In the genomic region with DNA sequence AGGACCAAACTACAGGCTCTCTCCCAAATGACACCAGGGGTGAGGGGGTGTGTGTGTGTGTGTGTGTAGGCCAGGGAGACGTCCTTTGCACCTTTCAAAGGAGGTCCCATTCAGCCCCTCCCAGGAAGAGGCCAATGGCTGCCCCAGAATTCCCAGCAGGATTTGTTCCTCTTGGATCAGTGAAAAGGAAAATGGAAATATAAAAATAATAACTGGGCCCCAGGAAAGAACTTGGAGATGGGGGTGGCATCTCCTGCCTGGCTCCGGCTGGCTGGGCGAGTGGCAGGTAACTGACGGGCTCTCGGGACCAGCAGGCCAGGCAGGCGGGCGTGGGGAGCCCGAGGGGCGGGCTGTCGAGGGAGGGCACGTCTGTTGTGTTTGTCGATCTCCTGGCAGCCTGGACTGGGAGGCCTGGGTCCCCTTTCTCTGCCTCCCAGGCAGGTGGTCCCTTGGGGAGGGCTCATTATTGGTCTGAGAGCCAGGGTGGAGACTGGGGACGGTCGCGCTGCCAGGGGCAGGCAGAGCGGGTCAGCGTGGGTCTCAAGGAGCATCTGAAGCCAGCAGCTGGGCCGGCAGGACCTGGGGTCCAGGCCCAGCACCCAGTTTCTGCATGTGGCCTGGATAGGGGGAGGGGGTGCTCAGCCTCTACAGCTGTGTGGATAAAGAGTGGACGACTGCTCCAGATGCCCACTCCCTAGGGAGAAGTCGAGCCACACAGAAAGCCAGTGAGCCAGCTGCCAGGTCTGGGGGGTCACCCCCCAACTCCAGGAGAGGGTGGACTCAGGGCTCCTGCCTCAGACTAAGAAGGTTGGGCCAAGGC, we compare ENCODE assay signal across 9 cellular contexts. TPM values are rescaled to one million over a fixed set of nuclear protein-coding genes. Genes with fewer than 3 reads are reported as not detected.
DNase-seq lines count a peak whose midpoint lies in the region; ATAC-seq and TF ChIP-seq lines count a peak whose summit lies in the region.
"Had no signal": no experiment of that assay in that cellular context is flagged by ENCODE, and none has a peak within 500 bp of the region (broad histone marks: within the 10 kb centered on the region; RNA-seq: fewer than 3 reads in every experiment).

No MANE protein-coding gene starts in this region.

- no peaks in the 10 kb centered on the region for H3K27me3 ChIP-seq in sigmoid colon

- H3K27ac ChIP-seq in sigmoid colon, result peak overlapping the region in 3 of 4 donors; percentile 67 to 78 (median 71)

- H3K27me3 Mint-ChIP-seq in T-helper 2 cell treated with Interferon-gamma antibody and Interleukin-4, amounts not matched to agents 5 μg/mL and 100 μg/mL, for 36 hours (ENCODE audit: low read depth), result peaks cover 15% of the 10 kb centered on the region
- no peaks in the 10 kb centered on the region for H3K27me3 Mint-ChIP-seq in effector memory CD8-positive, alpha-beta T cell

- ATAC-seq in effector memory CD8-positive, alpha-beta T cell (replicated peaks), result no peak
- no peak for ATAC-seq in GM18858 (IDR thresholded peaks at IDR 0.05; ENCODE audit: unreplicated experiment)
- no peak for ATAC-seq in GM21786 (IDR thresholded peaks at IDR 0.05; ENCODE audit: unreplicated experiment)

- H3K36me3 ChIP-seq in sigmoid colon, result no peaks in the 10 kb centered on the region

- no peaks in the 10 kb centered on the region for H3K36me3 Mint-ChIP-seq in T-helper 2 cell treated with Interferon-gamma antibody and Interleukin-4, amounts not matched to agents 5 μg/mL and 100 μg/mL, for 36 hours (ENCODE audit: low read depth)
- peaks cover 21% of the 10 kb centered on the region for H3K36me3 Mint-ChIP-seq in effector memory CD8-positive, alpha-beta T cell (ENCODE audit: insufficient read depth)

- peaks cover 29% of the 10 kb centered on the region for H3K4me1 Mint-ChIP-seq in T-helper 2 cell treated with Interferon-gamma antibody and Interleukin-4, amounts not matched to agents 5 μg/mL and 100 μg/mL, for 36 hours (ENCODE audit: low read depth)
- H3K4me1 Mint-ChIP-seq in effector memory CD8-positive, alpha-beta T cell (ENCODE audit: low read depth in 2 of 2), result peaks cover 48 to 62% of the 10 kb centered on the region in 2 donors

- TF ChIP-seq POLR2A in sigmoid colon (IDR thresholded peaks at IDR 0.05), result no peak

- H3K4me1 ChIP-seq in sigmoid colon, result peaks cover 0 to 27% (median 16%) of the 10 kb centered on the region in 4 donors

- 57 to 68% methylated on average over 20 of the region's 20 CpGs for WGBS in sigmoid colon, 2 donors

- no peak for TF ChIP-seq CTCF in sigmoid colon (IDR thresholded peaks at IDR 0.05)

- H3K4me3 ChIP-seq in sigmoid colon, result no peak overlapping the region

- no peak for DNase-seq in T-helper 2 cell treated with Interferon-gamma antibody and Interleukin-4, amounts not matched to agents 5 μg/mL and 100 μg/mL, for 36 hours (ENCODE audit: low spot score)
- DNase-seq in T-helper 2 cell (no peak), NCI-H69 (lab: John Stamatoyannopoulos, UW) (peak; percentile 57), sigmoid colon (no peak), NCI-H2227 treated with DMSO at 0.1 percent for 48 hours (lab: John Stamatoyannopoulos, UW) (no peak)
- no peak for DNase-seq in effector memory CD8-positive, alpha-beta T cell
- DNase-seq: NCI-H1930 had no signal

- peak overlapping the region; percentile 20 for H3K27ac Mint-ChIP-seq in T-helper 2 cell treated with Interferon-gamma antibody and Interleukin-4, amounts not matched to agents 5 μg/mL and 100 μg/mL, for 36 hours
- peak overlapping the region; percentile 86 to 89 for H3K27ac Mint-ChIP-seq in effector memory CD8-positive, alpha-beta T cell

- intact Hi-C loops in sigmoid colon (cut with DNase I), result no loop called here

- peak overlapping the region; percentile 77 for H3K4me3 Mint-ChIP-seq in T-helper 2 cell treated with Interferon-gamma antibody and Interleukin-4, amounts not matched to agents 5 μg/mL and 100 μg/mL, for 36 hours
- H3K4me3 Mint-ChIP-seq in effector memory CD8-positive, alpha-beta T cell, result peak overlapping the region; percentile 76 to 78

- TF ChIP-seq EP300 in sigmoid colon (IDR thresholded peaks at IDR 0.05), result no peak

- no peaks in the 10 kb centered on the region for H3K9me3 Mint-ChIP-seq in T-helper 2 cell treated with Interferon-gamma antibody and Interleukin-4, amounts not matched to agents 5 μg/mL and 100 μg/mL, for 36 hours
- H3K9me3 Mint-ChIP-seq in effector memory CD8-positive, alpha-beta T cell, result no peaks in the 10 kb centered on the region

- H3K9me3 ChIP-seq in sigmoid colon, result no peaks in the 10 kb centered on the region

RNA-seq across cellular contexts. Expression of gene NOL4L, which starts 3.1 kb away (rescaled TPM):
- 10 to 100 TPM in 3 of 4 donors, 1 to 10 TPM in 1; 9.2 to 23.8 (median 14.0) TPM for total RNA-seq in sigmoid colon
- polyA plus RNA-seq in sigmoid colon, result 10 to 100 TPM; 16.8 to 34.7 (median 21.9) TPM
